Comparison of ENCODE assay signal across 8 cellular contexts in the genomic region with DNA sequence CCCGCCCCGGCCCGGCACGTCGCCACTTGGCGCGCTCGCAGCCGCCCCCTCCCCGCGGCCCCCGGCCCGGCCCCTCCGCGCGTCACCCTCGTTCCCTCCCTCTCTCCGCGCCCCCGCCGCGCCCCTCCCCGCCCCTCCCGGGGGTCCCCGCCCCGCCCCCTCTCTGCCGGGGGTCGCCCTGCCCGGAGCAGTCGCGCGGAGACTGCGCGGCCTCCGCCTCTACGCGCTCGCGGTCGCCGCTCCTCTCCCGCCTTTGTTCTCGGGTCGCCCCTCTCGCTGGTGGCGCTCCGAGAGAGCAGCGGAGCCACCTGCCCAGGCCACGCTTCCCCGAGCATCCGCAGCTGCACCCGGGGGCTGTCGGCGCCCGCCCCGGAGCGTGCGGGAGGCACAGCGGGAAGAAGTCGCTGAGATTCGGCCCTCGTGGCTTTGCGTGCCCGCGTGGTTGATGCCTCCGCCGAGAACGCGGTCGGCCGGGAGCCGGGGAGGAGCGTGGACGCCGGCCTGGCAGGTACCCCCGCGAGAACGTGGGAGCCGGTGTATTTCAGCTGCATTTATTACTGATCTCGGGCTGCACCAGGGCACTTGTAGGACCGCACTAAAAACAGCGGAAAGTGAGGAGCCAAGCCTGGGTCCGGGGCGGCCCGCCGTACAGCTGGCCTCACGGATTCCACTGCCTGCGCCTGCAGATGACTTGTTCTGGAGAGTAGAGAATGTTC. TPM values are rescaled to one million over a fixed set of nuclear protein-coding genes. Genes with fewer than 3 reads are reported as not detected.
A peak's percentile ranks its signal among the peaks of the same experiment; 100 is the strongest.
DNase-seq lines count a peak whose midpoint lies in the region; ATAC-seq lines count a peak whose summit lies in the region.

No MANE protein-coding gene starts in this region.

- DNase-seq in D341Med (ENCODE audit: low spot score): peak; percentile 94
- peak; percentile 48 to 74 (median 53) for DNase-seq in T-helper 1 cell
- DNase-seq in right cardiac atrium: peak; percentile 56 to 86 (median 80)
- peak; percentile 95 for DNase-seq in retina
- DNase-seq in dedifferentiated amniotic fluid mesenchymal stem cell (ENCODE audit: extremely low spot score): no peak

- WGBS in HUES64: under 1% methylated on average over 80 of the region's 88 CpGs
- under 1% methylated on average over 87 of the region's 88 CpGs for WGBS in right cardiac atrium

- H3K4me3 ChIP-seq in HUES64 (ENCODE audit: low read length) (peak overlapping the region; percentile 91), right cardiac atrium (ENCODE audit: low read length) (peak overlapping the region; percentile 97)

- H3K36me3 ChIP-seq in HUES64 (ENCODE audit: insufficient read depth, low read length): peaks cover 5% of the 10 kb centered on the region; the same call in 1 of the 2 replicates

- H3K4me1 ChIP-seq in HUES64 (ENCODE audit: insufficient read depth, low read length): peaks cover 29% of the 10 kb centered on the region
- no peaks in the 10 kb centered on the region for H3K4me1 ChIP-seq in right cardiac atrium (ENCODE audit: control insufficient read depth, insufficient read depth, low read length)

- H3K9me3 ChIP-seq in HUES64 (ENCODE audit: insufficient read depth, low read depth, low read length): no peaks in the 10 kb centered on the region
- H3K9me3 ChIP-seq in right cardiac atrium (ENCODE audit: control insufficient read depth, low read length): no peaks in the 10 kb centered on the region

- intact Hi-C loops in right cardiac atrium (cut with DNase I): no loop called here

- H3K27ac ChIP-seq in HUES64 (ENCODE audit: low read depth, low read length) (peak overlapping the region; percentile 98), angular gyrus (ENCODE audit: low read depth, low read length) (peak overlapping the region; percentile 64), right cardiac atrium (ENCODE audit: low read length) (peak overlapping the region; percentile 52)

- ATAC-seq in GM19468 (IDR thresholded peaks at IDR 0.05; ENCODE audit: extremely low read depth, unreplicated experiment) (peak; percentile 38), right cardiac atrium (peak; percentile 50 to 64)

- H3K27me3 ChIP-seq in HUES64 (ENCODE audit: insufficient read depth, low read length) (no peaks in the 10 kb centered on the region; the same call in 1 of the 2 replicates), right cardiac atrium (ENCODE audit: control insufficient read depth, insufficient read depth) (no peaks in the 10 kb centered on the region)

- peak overlapping the region; percentile 98 for H3K9ac ChIP-seq in HUES64 (ENCODE audit: low read depth, low read length)

RNA-seq across cellular contexts. Expression of gene PHF10, which starts 0.4 kb away (rescaled TPM):
- 42.2 TPM for polyA plus RNA-seq in HUES64 (2013, experiment 1 of 2)
- 40.5 TPM for polyA plus RNA-seq in HUES64 (2013, experiment 2 of 2)
- total RNA-seq in right cardiac atrium: 10 to 100 TPM; 59.6 to 70.0 (median 61.0) TPM
- polyA plus RNA-seq in right cardiac atrium: 40.5 TPM

RNA-seq across cellular contexts. Expression of gene C6orf120, which starts 22.8 kb away (rescaled TPM):
- polyA plus RNA-seq in HUES64 (2013, experiment 1 of 2): 26.8 TPM
- polyA plus RNA-seq in HUES64 (2013, experiment 2 of 2): 33.5 TPM
- total RNA-seq in right cardiac atrium: 10 to 100 TPM; 14.6 to 16.1 (median 14.8) TPM
- polyA plus RNA-seq in right cardiac atrium: 7.5 TPM

RNA-seq across cellular contexts. Expression of gene WDR27, which starts 22.9 kb away (rescaled TPM):
- 28.4 TPM for polyA plus RNA-seq in HUES64 (2013, experiment 1 of 2)
- polyA plus RNA-seq in HUES64 (2013, experiment 2 of 2): 32.4 TPM
- total RNA-seq in right cardiac atrium: 10 to 100 TPM in 3 of 4 donors, 1 to 10 TPM in 1; 9.6 to 13.6 (median 11.8) TPM
- polyA plus RNA-seq in right cardiac atrium: 6.3 TPM

RNA-seq across cellular contexts. Expression of gene DYNLT2, which starts 26.7 kb away (rescaled TPM):
- 1.1 TPM for polyA plus RNA-seq in HUES64 (2013, experiment 1 of 2)
- 1.1 TPM for polyA plus RNA-seq in HUES64 (2013, experiment 2 of 2)
- total RNA-seq in right cardiac atrium: 1 to 10 TPM in 2 of 4 donors, under 1 TPM in 2; 0.77 to 1.2 (median 0.90) TPM
- polyA plus RNA-seq in right cardiac atrium: 1.2 TPM

RNA-seq across cellular contexts. Expression of gene ERMARD, which starts 26.7 kb away (rescaled TPM):
- 9.6 TPM for polyA plus RNA-seq in HUES64 (2013, experiment 1 of 2)
- polyA plus RNA-seq in HUES64 (2013, experiment 2 of 2): 12.5 TPM
- total RNA-seq in right cardiac atrium: 10 to 100 TPM; 10.3 to 13.2 (median 12.2) TPM
- 11.1 TPM for polyA plus RNA-seq in right cardiac atrium
